In genomic region chr10:87868277-87868676, GRCh38 we compare ENCODE assay signal across 9 cellular contexts. TPM values are rescaled to one million over a fixed set of nuclear protein-coding genes. Genes with fewer than 3 reads are reported as not detected.
DNase-seq lines count a peak whose midpoint lies in the region; ATAC-seq, FAIRE-seq and TF ChIP-seq lines count a peak whose summit lies in the region.
"Had no signal": no experiment of that assay in that cellular context is flagged by ENCODE, and none has a peak within 500 bp of the region (broad histone marks: within the 10 kb centered on the region; RNA-seq: fewer than 3 reads in every experiment).

No MANE protein-coding gene starts in this region.

- peak overlapping the region; percentile 86 for H3K4me3 Mint-ChIP-seq in astrocyte (ENCODE audit: unreplicated experiment)

- H3K27ac ChIP-seq in cardiac muscle cell (no peak overlapping the region), astrocyte (ENCODE audit: low read depth, low read length) (no peak overlapping the region), urinary bladder (ENCODE audit: low read depth) (peak overlapping the region; percentile 38), substantia nigra (ENCODE audit: low read depth, low read length, poor library complexity, severe bottlenecking) (no peak overlapping the region)

- FAIRE-seq in astrocyte (lab: Jason Lieb, UNC): no peak

- ATAC-seq in left cardiac atrium: no peak
- no peak for ATAC-seq in GM19463 (IDR thresholded peaks at IDR 0.05; ENCODE audit: unreplicated experiment)
- ATAC-seq in HG03139 (IDR thresholded peaks at IDR 0.05; ENCODE audit: unreplicated experiment): no peak

- no peak for DNase-seq in cardiac muscle cell (ENCODE audit: low read depth in 1 of 2, low spot score in 1 of 2)
- DNase-seq in left cardiac atrium: no peak
- no peak for DNase-seq in astrocyte (ENCODE audit: low read depth)
- DNase-seq in medulla oblongata (ENCODE audit: extremely low spot score): peak; percentile 8
- DNase-seq in substantia nigra (lab: John Stamatoyannopoulos, UW): no peak
- DNase-seq: T1000 had no signal

- TF ChIP-seq CTCF in cardiac muscle cell (IDR thresholded peaks at IDR 0.05; ENCODE audit: low read depth, low read length) (no peak), astrocyte (IDR thresholded peaks at IDR 0.05; ENCODE audit: insufficient read depth, low read depth, low read length) (no peak)

- intact Hi-C loops in left cardiac atrium (cut with DNase I): loop anchor here in 1 of 2 donors (5.0 kb wide), 1 partner anchor 59 kb away; no protein-coding TSS in a partner anchor

- no peak overlapping the region for H3K27ac Mint-ChIP-seq in astrocyte (ENCODE audit: unreplicated experiment)

- H3K4me1 ChIP-seq in cardiac muscle cell (ENCODE audit: low read depth): peaks cover 34% of the 10 kb centered on the region
- no peaks in the 10 kb centered on the region for H3K4me1 ChIP-seq in astrocyte (ENCODE audit: insufficient read depth, low read length)
- H3K4me1 ChIP-seq in urinary bladder (ENCODE audit: insufficient read depth): peaks cover 2% of the 10 kb centered on the region

- H3K4me3 ChIP-seq in cardiac muscle cell: peak overlapping the region; percentile 98
- H3K4me3 ChIP-seq in astrocyte (ENCODE audit: insufficient read depth, low read depth, low read length): peak overlapping the region; percentile 99
- H3K4me3 ChIP-seq in urinary bladder (ENCODE audit: low read depth, low read length): no peak overlapping the region

- no peaks in the 10 kb centered on the region for H3K36me3 Mint-ChIP-seq in astrocyte (ENCODE audit: low read depth, unreplicated experiment)

- no peaks in the 10 kb centered on the region for H3K27me3 Mint-ChIP-seq in astrocyte (ENCODE audit: low read depth, unreplicated experiment)

- H3K79me2 ChIP-seq in astrocyte (ENCODE audit: insufficient read depth, low read length): peaks cover 92% of the 10 kb centered on the region

- H3K9me3 ChIP-seq in cardiac muscle cell (ENCODE audit: low read depth) (no peaks in the 10 kb centered on the region), astrocyte (ENCODE audit: insufficient read depth, low read depth, low read length) (no peaks in the 10 kb centered on the region)

- H4K20me1 ChIP-seq in astrocyte (ENCODE audit: insufficient read depth, low read length): peaks cover 84% of the 10 kb centered on the region

- no peaks in the 10 kb centered on the region for H3K9me3 Mint-ChIP-seq in astrocyte (ENCODE audit: unreplicated experiment)

- no peaks in the 10 kb centered on the region for H3K36me3 ChIP-seq in cardiac muscle cell
- H3K36me3 ChIP-seq in astrocyte (ENCODE audit: insufficient read depth, low read length): no peaks in the 10 kb centered on the region
- no peaks in the 10 kb centered on the region for H3K36me3 ChIP-seq in urinary bladder (ENCODE audit: insufficient read depth)

- H2AFZ ChIP-seq in astrocyte (ENCODE audit: low read depth, low read length): no peak overlapping the region

- 15% methylated on average over 1 of the region's 1 CpG for WGBS in urinary bladder

- H3K4me1 Mint-ChIP-seq in astrocyte (ENCODE audit: low read depth, unreplicated experiment): peaks cover 19% of the 10 kb centered on the region

- peak overlapping the region; percentile 46 for H3K9ac ChIP-seq in astrocyte (ENCODE audit: low read length)

- H3K27me3 ChIP-seq in cardiac muscle cell (no peaks in the 10 kb centered on the region), astrocyte (ENCODE audit: insufficient read depth, low read length) (no peaks in the 10 kb centered on the region)

- peak overlapping the region; percentile 91 for H3K4me2 ChIP-seq in astrocyte (ENCODE audit: low read length)

RNA-seq across cellular contexts. Expression of gene PTEN, which starts 4.9 kb away (rescaled TPM):
- total RNA-seq in cardiac muscle cell (33.8 and 66.1 TPM in 2 replicates), left cardiac atrium (10 to 100 TPM; 76.7 to 79.7 TPM), astrocyte (90.3 and 99.2 TPM in 2 replicates), urinary bladder (308 TPM)
- polyA plus RNA-seq in cardiac muscle cell (30.4 and 34.1 TPM in 2 replicates), urinary bladder (37.6 TPM)

RNA-seq across cellular contexts. Expression of gene KLLN, which starts 4.9 kb away (rescaled TPM):
- total RNA-seq in cardiac muscle cell: 1.5 and 1.8 TPM in 2 replicates
- 0.69 and 0.77 TPM in 2 replicates for polyA plus RNA-seq in cardiac muscle cell
- total RNA-seq in left cardiac atrium: under 1 TPM; 0.56 to 0.58 TPM
- total RNA-seq in astrocyte: 1.4 and 1.5 TPM in 2 replicates
- 0.63 TPM for total RNA-seq in urinary bladder
- polyA plus RNA-seq in urinary bladder: 0.46 TPM

RNA-seq across cellular contexts. Expression of gene ATAD1, which starts 50.3 kb away (rescaled TPM):
- total RNA-seq in cardiac muscle cell (41.6 and 47.4 TPM in 2 replicates), left cardiac atrium (100 to 1,000 TPM in 1 of 2 donors, 10 to 100 TPM in 1; 84.9 to 150 TPM), astrocyte (71.0 and 72.5 TPM in 2 replicates), urinary bladder (60.6 TPM)
- polyA plus RNA-seq in cardiac muscle cell (82.5 and 103 TPM in 2 replicates), urinary bladder (30.7 TPM)
